Comparison of ENCODE assay signal across 8 cellular contexts in the genomic region with DNA sequence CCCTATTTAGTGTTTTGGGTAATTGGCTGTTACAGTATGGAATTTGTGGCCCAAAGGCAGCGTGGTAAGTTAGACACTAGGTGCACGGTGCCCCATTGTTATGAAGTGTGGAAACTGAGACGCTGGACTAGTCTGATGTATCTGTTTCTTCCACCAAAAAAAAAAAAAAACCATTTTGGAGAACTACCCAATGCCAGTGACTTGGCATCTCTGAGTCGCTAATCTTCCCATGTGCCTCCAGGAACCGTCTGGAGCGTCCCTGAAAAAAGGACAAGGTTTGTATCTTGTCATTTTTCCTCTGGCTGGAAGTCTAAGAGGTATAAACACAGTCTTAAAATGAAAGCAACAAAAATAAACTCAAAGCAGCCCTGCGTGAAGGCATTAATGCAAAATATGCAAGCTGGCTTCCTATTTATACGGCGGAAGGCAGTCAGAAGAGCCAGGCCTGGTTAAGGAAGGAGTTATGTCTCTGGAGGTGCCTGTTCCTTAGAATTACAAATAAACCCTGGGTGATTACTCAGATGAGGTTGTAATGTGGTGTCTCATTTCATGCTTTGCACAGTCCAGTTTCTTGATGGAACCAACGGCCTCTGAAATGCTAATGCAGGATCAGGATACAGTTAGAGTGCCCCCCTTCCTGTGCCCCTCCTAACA. TPM values are rescaled to one million over a fixed set of nuclear protein-coding genes. Genes with fewer than 3 reads are reported as not detected.
DNase-seq lines count a peak whose midpoint lies in the region; ATAC-seq and TF ChIP-seq lines count a peak whose summit lies in the region.

No MANE protein-coding gene starts in this region.

- H3K27ac Mint-ChIP-seq in activated naive CD8-positive, alpha-beta T cell treated with anti-CD3 and anti-CD28 coated beads, Interleukin-2, amount 50 U/mL, for 24 hours = peak overlapping the region; percentile 59
- H3K27ac Mint-ChIP-seq in activated naive CD8-positive, alpha-beta T cell treated with anti-CD3 and anti-CD28 coated beads for 36 hours = no peak overlapping the region

- H3K9me3 ChIP-seq in mesodermal cell (ENCODE audit: control insufficient read depth, low read length) (no peaks in the 10 kb centered on the region), upper lobe of right lung (no peaks in the 10 kb centered on the region)

- H3K9me3 Mint-ChIP-seq in activated naive CD8-positive, alpha-beta T cell treated with anti-CD3 and anti-CD28 coated beads, Interleukin-2, amount 50 U/mL, for 24 hours = no peaks in the 10 kb centered on the region
- no peaks in the 10 kb centered on the region for H3K9me3 Mint-ChIP-seq in activated naive CD8-positive, alpha-beta T cell treated with anti-CD3 and anti-CD28 coated beads for 36 hours

- intact Hi-C loops in upper lobe of right lung (cut with DNase I) = no loop called here

- no peaks in the 10 kb centered on the region for H3K27me3 Mint-ChIP-seq in activated naive CD8-positive, alpha-beta T cell treated with anti-CD3 and anti-CD28 coated beads, Interleukin-2, amount 50 U/mL, for 24 hours
- H3K27me3 Mint-ChIP-seq in activated naive CD8-positive, alpha-beta T cell treated with anti-CD3 and anti-CD28 coated beads for 36 hours = peaks cover 26% of the 10 kb centered on the region

- no peak for ATAC-seq in activated naive CD8-positive, alpha-beta T cell treated with anti-CD3 and anti-CD28 coated beads, Interleukin-2, amount 50 U/mL, for 24 hours
- ATAC-seq in upper lobe of right lung = no peak
- ATAC-seq in HG02623 (IDR thresholded peaks at IDR 0.05; ENCODE audit: unreplicated experiment) = no peak
- ATAC-seq in GM18873 (IDR thresholded peaks at IDR 0.05; ENCODE audit: low FRiP score, unreplicated experiment) = no peak

- 78 to 81% methylated on average over 6 of the region's 10 CpGs for WGBS in mesodermal cell (ENCODE audit: insufficient coverage in 2 of 2), 2 experiments

- peaks cover 28% of the 10 kb centered on the region for H3K36me3 Mint-ChIP-seq in activated naive CD8-positive, alpha-beta T cell treated with anti-CD3 and anti-CD28 coated beads, Interleukin-2, amount 50 U/mL, for 24 hours (ENCODE audit: low read depth)
- peaks cover 14% of the 10 kb centered on the region for H3K36me3 Mint-ChIP-seq in activated naive CD8-positive, alpha-beta T cell treated with anti-CD3 and anti-CD28 coated beads for 36 hours

- H3K27me3 ChIP-seq in upper lobe of right lung = no peaks in the 10 kb centered on the region

- DNase-seq in activated naive CD8-positive, alpha-beta T cell treated with anti-CD3 and anti-CD28 coated beads, Interleukin-2, amount 50 U/mL, for 24 hours = no peak
- no peak for DNase-seq in activated naive CD8-positive, alpha-beta T cell treated with anti-CD3 and anti-CD28 coated beads for 36 hours
- DNase-seq in cerebellar cortex (ENCODE audit: low spot score) = peak; percentile 52
- DNase-seq in upper lobe of right lung = no peak
- no peak for DNase-seq in NCI-H226

- peaks cover 96% of the 10 kb centered on the region for H3K4me1 ChIP-seq in mesodermal cell (ENCODE audit: control insufficient read depth, insufficient read depth, low read length, poor library complexity, severe bottlenecking)
- H3K4me1 ChIP-seq in upper lobe of right lung = peaks cover 96% of the 10 kb centered on the region

- H3K4me3 Mint-ChIP-seq in activated naive CD8-positive, alpha-beta T cell treated with anti-CD3 and anti-CD28 coated beads, Interleukin-2, amount 50 U/mL, for 24 hours = no peak overlapping the region
- H3K4me3 Mint-ChIP-seq in activated naive CD8-positive, alpha-beta T cell treated with anti-CD3 and anti-CD28 coated beads for 36 hours = no peak overlapping the region

- H3K4me3 ChIP-seq in mesodermal cell (ENCODE audit: extremely low read depth, insufficient read depth, low read length, poor library complexity, severe bottlenecking) (no peak overlapping the region), upper lobe of right lung (no peak overlapping the region)

- H3K36me3 ChIP-seq in mesodermal cell (ENCODE audit: control insufficient read depth, insufficient read depth, low read length) (peaks cover 38% of the 10 kb centered on the region), upper lobe of right lung (no peaks in the 10 kb centered on the region)

- TF ChIP-seq CTCF in upper lobe of right lung (IDR thresholded peaks at IDR 0.05) = no peak

- H3K27ac ChIP-seq in mesodermal cell (ENCODE audit: low read depth, low read length, severe bottlenecking) = peak overlapping the region; percentile 99
- H3K27ac ChIP-seq in upper lobe of right lung = peak overlapping the region; percentile 90

- peaks cover 73% of the 10 kb centered on the region for H3K4me1 Mint-ChIP-seq in activated naive CD8-positive, alpha-beta T cell treated with anti-CD3 and anti-CD28 coated beads, Interleukin-2, amount 50 U/mL, for 24 hours
- peaks cover 45% of the 10 kb centered on the region for H3K4me1 Mint-ChIP-seq in activated naive CD8-positive, alpha-beta T cell treated with anti-CD3 and anti-CD28 coated beads for 36 hours

RNA-seq across cellular contexts. Expression of a gene that starts 20.2 kb away (rescaled TPM):
- 100 to 1,000 TPM; 160 to 171 TPM for total RNA-seq in activated naive CD8-positive, alpha-beta T cell treated with anti-CD3 and anti-CD28 coated beads for 36 hours
- 478 TPM for polyA plus RNA-seq in mesodermal cell (2013, experiment 1 of 2)
- polyA plus RNA-seq in mesodermal cell (2013, experiment 2 of 2) = 340 TPM
- total RNA-seq in upper lobe of right lung = 565 TPM

RNA-seq across cellular contexts. Expression of a gene that starts 48.7 kb away (rescaled TPM):
- total RNA-seq in activated naive CD8-positive, alpha-beta T cell treated with anti-CD3 and anti-CD28 coated beads for 36 hours = 100 to 1,000 TPM; 312 to 321 TPM
- 266 TPM for polyA plus RNA-seq in mesodermal cell (2013, experiment 1 of 2)
- polyA plus RNA-seq in mesodermal cell (2013, experiment 2 of 2) = 234 TPM
- 215 TPM for total RNA-seq in upper lobe of right lung

RNA-seq across cellular contexts. Expression of a gene that starts 49.9 kb away (rescaled TPM):
- 100 to 1,000 TPM; 169 TPM for total RNA-seq in activated naive CD8-positive, alpha-beta T cell treated with anti-CD3 and anti-CD28 coated beads for 36 hours
- polyA plus RNA-seq in mesodermal cell (2013, experiment 1 of 2) = 2.6 TPM
- polyA plus RNA-seq in mesodermal cell (2013, experiment 2 of 2) = 1.1 TPM
- 12.1 TPM for total RNA-seq in upper lobe of right lung

Comparison
In these comparisons a context has a peak if more than half of its experiments do, and no peak if none do; other contexts are left out.
1. RNA of a gene that starts 49.9 kb away (total RNA-seq): 169 TPM in activated naive CD8-positive, alpha-beta T cell treated with anti-CD3 and anti-CD28 coated beads for 36 hours; 12.1 TPM in upper lobe of right lung (single experiment); every median in the first group is over 10 times any median in the second.